29 cellular contexts compared by ENCODE assay signal in genomic region chr1:57327946-57328345, GRCh38.
"Had no signal": no experiment of that assay in that cellular context is flagged by ENCODE, and none has a peak within 500 bp of the region (broad histone marks: within the 10 kb centered on the region; RNA-seq: fewer than 3 reads in every experiment).

No MANE protein-coding gene starts in this region.

- H3K27me3 ChIP-seq: MG63 had no signal

- H3K36me3 ChIP-seq: MG63 had no signal

- DNase-seq: Karpas-422, Kasumi-1, MG63, MM.1S, MV-4-11, NCI-H1048, NCI-H1092, NCI-H1092 treated with DMSO at 0.1 percent for 48 hours, NCI-H1105, NCI-H1105 treated with DMSO at 0.1 percent for 48 hours, NCI-H1417, NCI-H1417 treated with DMSO at 0.1 percent for 48 hours, NCI-H1436, NCI-H1436 treated with DMSO at 0.1 percent for 48 hours, NCI-H146, NCI-H187, NCI-H187 treated with DMSO at 0.1 percent for 48 hours, NCI-H1930, NCI-H2029, NCI-H2029 treated with DMSO at 0.1 percent for 48 hours, NCI-H2081, NCI-H2081 treated with DMSO at 0.1 percent for 48 hours, NCI-H2107, NCI-H2227 treated with DMSO at 0.1 percent for 48 hours, NCI-H226, NCI-H345, NCI-H510A, NCI-H510A treated with DMSO at 0.1 percent for 48 hours had no signal

- H3K4me3 ChIP-seq: MG63 had no signal

- H3K9me3 ChIP-seq: MG63 had no signal

- H3K27ac ChIP-seq: KMS-11 had no signal
